22 cellular contexts compared by ENCODE assay signal in genomic region chr11:68455485-68455884, GRCh38. TPM values are rescaled to one million over a fixed set of nuclear protein-coding genes. Genes with fewer than 3 reads are reported as not detected.
DNase-seq lines count a peak whose midpoint lies in the region; ATAC-seq, FAIRE-seq and TF ChIP-seq lines count a peak whose summit lies in the region.
"Had no signal": no experiment of that assay in that cellular context is flagged by ENCODE, and none has a peak within 500 bp of the region (broad histone marks: within the 10 kb centered on the region; RNA-seq: fewer than 3 reads in every experiment).

No MANE protein-coding gene starts in this region.

- H3K56ac ChIP-seq in IMR-90 (ENCODE audit: extremely low read depth, insufficient read depth, low read length) = no peak overlapping the region

- H3K9me1 ChIP-seq in IMR-90 (ENCODE audit: insufficient read depth, low read length) = no peaks in the 10 kb centered on the region

- H3K9ac ChIP-seq in IMR-90 (ENCODE audit: low read depth, low read length) (no peak overlapping the region), kidney (ENCODE audit: low read length in 2 of 2) (no peak overlapping the region)
- H3K9ac ChIP-seq: BLaER1 treated with 17β-estradiol and CSF1 and Interleukin-3, amounts not matched to agents 10 nM and 100 nM had no signal

- WGBS in IMR-90 (ENCODE audit: extremely low coverage in 2 of 2, insufficient read length in 1 of 2), 2 experiments = no CpG with 5 or more reads among the region's 8 CpGs
- 73 to 92% (median 79%) methylated on average over 8 of the region's 8 CpGs for WGBS in spleen, 5 donors

- no peak overlapping the region for H3K4me2 ChIP-seq in IMR-90 (ENCODE audit: low read depth, low read length)
- H3K4me2 ChIP-seq: A549; BLaER1 treated with 17β-estradiol and CSF1 and Interleukin-3, amounts not matched to agents 10 nM and 100 nM had no signal

- no peaks in the 10 kb centered on the region for H3K9me3 ChIP-seq in IMR-90 (ENCODE audit: control insufficient read depth, insufficient read depth, low read length)
- H3K9me3 ChIP-seq in kidney (ENCODE audit: control insufficient read depth in 1 of 2, low read length in 2 of 2) = no peaks in the 10 kb centered on the region
- H3K9me3 ChIP-seq in spleen = no peaks in the 10 kb centered on the region
- H3K9me3 ChIP-seq: A549; BLaER1 treated with 17β-estradiol and CSF1 and Interleukin-3, amounts not matched to agents 10 nM and 100 nM; MG63 had no signal

- H3K27me3 ChIP-seq in IMR-90 (ENCODE audit: control insufficient read depth, insufficient read depth, low read length) (peaks cover 3% of the 10 kb centered on the region; the same call in 1 of the 2 replicates), spleen (replicated peaks in 1 of 7) (no peaks in the 10 kb centered on the region)
- H3K27me3 ChIP-seq: BLaER1 treated with 17β-estradiol and CSF1 and Interleukin-3, amounts not matched to agents 10 nM and 100 nM; MG63 had no signal

- no peak for ATAC-seq in IMR-90 (ENCODE audit: low read depth)
- no peak for ATAC-seq in GM21381 (IDR thresholded peaks at IDR 0.05; ENCODE audit: unreplicated experiment)
- no peak for ATAC-seq in left lobe of liver
- no peak for ATAC-seq in GM18498 (IDR thresholded peaks at IDR 0.05; ENCODE audit: unreplicated experiment)
- ATAC-seq: A549, GM12878 had no signal

- intact Hi-C loops in IMR-90 (cut with micrococcal nuclease) (no loop called here), kidney (cut with DNase I) (no loop called here), spleen (cut with DNase I; ENCODE audit: low total_unique reads) (no loop called here)

- TF ChIP-seq RAD21 in IMR-90 (IDR thresholded peaks at IDR 0.05; ENCODE audit: low read length) = no peak

- POLR2A ChIA-PET in IMR-90 (lab: Charles Lee; ENCODE audit: unreplicated experiment) = no interaction called here

- H3K14ac ChIP-seq in IMR-90 (replicated peaks; ENCODE audit: low read depth, low read length) = no peak overlapping the region

- H2BK5ac ChIP-seq in IMR-90 (ENCODE audit: low read depth, low read length, poor library complexity, severe bottlenecking) = no peak overlapping the region

- H2AK5ac ChIP-seq in IMR-90 (ENCODE audit: low read depth, low read length) = no peak overlapping the region

- no peaks in the 10 kb centered on the region for H3K79me1 ChIP-seq in IMR-90 (ENCODE audit: low read depth in 1 of 2, low read length in 2 of 2)

- H2BK120ac ChIP-seq in IMR-90 (ENCODE audit: low read depth, low read length) = no peak overlapping the region

- BruUV-seq in IMR-90 (replicated peaks; lab: Mats Ljungman, UMichigan) = no TSS peak

- H3K36me3 ChIP-seq in IMR-90 (ENCODE audit: control insufficient read depth, insufficient read depth, low read length) (no peaks in the 10 kb centered on the region), kidney (ENCODE audit: control insufficient read depth in 1 of 2, insufficient read depth in 2 of 2, low read length in 2 of 2) (no peaks in the 10 kb centered on the region), spleen (no peaks in the 10 kb centered on the region)
- H3K36me3 ChIP-seq: BLaER1 treated with 17β-estradiol and CSF1 and Interleukin-3, amounts not matched to agents 10 nM and 100 nM; MG63 had no signal

- H4K5ac ChIP-seq in IMR-90 (ENCODE audit: low read depth, low read length) = no peak overlapping the region

- H3K27ac ChIP-seq in IMR-90 (ENCODE audit: insufficient read depth, low read length) = no peak overlapping the region
- H3K27ac ChIP-seq in kidney (ENCODE audit: low read depth in 2 of 2, low read length in 2 of 2) = no peak overlapping the region
- no peak overlapping the region for H3K27ac ChIP-seq in spleen
- H3K27ac ChIP-seq: A549; BLaER1 treated with 17β-estradiol and CSF1 and Interleukin-3, amounts not matched to agents 10 nM and 100 nM; RWPE1 had no signal

- TF ChIP-seq POLR2A in IMR-90 (IDR thresholded peaks at IDR 0.05; ENCODE audit: low read depth, low read length) (no peak), spleen (IDR thresholded peaks at IDR 0.05) (no peak)

- H4K91ac ChIP-seq in IMR-90 (ENCODE audit: insufficient read depth, low read depth, low read length) = no peak overlapping the region

- no peak overlapping the region for H2BK20ac ChIP-seq in IMR-90 (ENCODE audit: low read depth, low read length)

- FAIRE-seq in kidney (lab: Jason Lieb, UNC) = no peak
- FAIRE-seq: A549, G401.6, GM12878 had no signal

- TF ChIP-seq CTCF in IMR-90 (conservative IDR thresholded peaks at IDR 0.05; ENCODE audit: low read depth, low read length) = no peak
- TF ChIP-seq CTCF in kidney (IDR thresholded peaks at IDR 0.05; ENCODE audit: borderline replicate concordance, extremely low read depth, insufficient read depth) = no peak
- no peak for TF ChIP-seq CTCF in spleen (IDR thresholded peaks at IDR 0.05 in 8 of 11, conservative IDR thresholded peaks at IDR 0.05 in 3 of 11)

- H3K4me1 ChIP-seq in IMR-90 (ENCODE audit: control insufficient read depth, insufficient read depth, low read length) (no peaks in the 10 kb centered on the region), kidney (ENCODE audit: control insufficient read depth in 1 of 2, insufficient read depth in 1 of 2, low read depth in 1 of 2, low read length in 2 of 2) (no peaks in the 10 kb centered on the region), spleen (peaks cover 0 to 9% (median 6%) of the 10 kb centered on the region in 6 donors)
- H3K4me1 ChIP-seq: A549 had no signal

- no peak overlapping the region for H3K4ac ChIP-seq in IMR-90 (ENCODE audit: low read depth, low read length)

- no peak overlapping the region for H3K23ac ChIP-seq in IMR-90 (ENCODE audit: low read depth, low read length)

- in situ Hi-C loops in IMR-90 (cut with MboI; ENCODE audit: low sequenced_read_pairs) = no loop called here

- H3K18ac ChIP-seq in IMR-90 (ENCODE audit: low read depth, low read length) = no peak overlapping the region

- no peaks in the 10 kb centered on the region for H4K20me1 ChIP-seq in IMR-90 (ENCODE audit: insufficient read depth, low read length)
- H4K20me1 ChIP-seq: BLaER1 treated with 17β-estradiol and CSF1 and Interleukin-3, amounts not matched to agents 10 nM and 100 nM had no signal

- H3K4me3 ChIP-seq in IMR-90 (ENCODE audit: insufficient read depth, low read depth, low read length) = no peak overlapping the region
- no peak overlapping the region for H3K4me3 ChIP-seq in kidney (ENCODE audit: low read length in 2 of 2)
- H3K4me3 ChIP-seq in spleen = no peak overlapping the region
- H3K4me3 ChIP-seq: A549; BLaER1 treated with 17β-estradiol and CSF1 and Interleukin-3, amounts not matched to agents 10 nM and 100 nM; GM12878; MG63 had no signal

- no peak overlapping the region for H2BK15ac ChIP-seq in IMR-90 (ENCODE audit: low read depth, low read length)

- no peak overlapping the region for H4K8ac ChIP-seq in IMR-90 (ENCODE audit: low read depth in 2 of 2, low read length in 2 of 2)

- DNase-seq in EH (ENCODE audit: low read depth) (peak; percentile 30), IMR-90 (no peak), kidney (peak; percentile 59), spleen (peak; percentile 54), NCI-H1092 (lab: John Stamatoyannopoulos, UW) (no peak), left lobe of liver (ENCODE audit: low spot score) (no peak)
- DNase-seq: AML-193; CD4-positive, alpha-beta T cell; KBM-7; MG63; NCI-H1694; NCI-H2081 treated with DMSO at 0.1 percent for 48 hours; NCI-H2171; NCI-H226; SHP77 had no signal

- H2AK9ac ChIP-seq in IMR-90 (replicated peaks; ENCODE audit: low read depth, low read length, poor library complexity) = peak overlapping the region; percentile 42

- CTCF ChIA-PET in IMR-90 (lab: Yijun Ruan, JAX) = no interaction called here

- dilution Hi-C loops in IMR-90 (cut with HindIII; ENCODE audit: low sequenced_read_pairs, unreplicated experiment) = no loop called here

- peak overlapping the region; percentile 43 for H2AFZ ChIP-seq in IMR-90 (replicated peaks; ENCODE audit: low read length, poor library complexity)

TF ChIP-seq in IMR-90, 13 proteins besides CTCF, POLR2A, EP300 and RAD21 (continues in another document):
- TF ChIP-seq MAFK (IDR thresholded peaks at IDR 0.05; ENCODE audit: low read depth, low read length) (no peak), ELK1 (IDR thresholded peaks at IDR 0.05; ENCODE audit: borderline replicate concordance, low read depth, low read length) (no peak), CEBPB (IDR thresholded peaks at IDR 0.05; ENCODE audit: low read depth, low read length) (no peak), USF2 (IDR thresholded peaks at IDR 0.05; ENCODE audit: low read depth, low read length) (no peak), BHLHE40 (IDR thresholded peaks at IDR 0.05; ENCODE audit: low read depth, low read length) (no peak), SMC3 (IDR thresholded peaks at IDR 0.05; ENCODE audit: low read depth, low read length) (no peak), MAZ (IDR thresholded peaks at IDR 0.05; ENCODE audit: borderline replicate concordance, low read depth, low read length) (no peak), NFE2L2 (IDR thresholded peaks at IDR 0.05; ENCODE audit: low read depth, low read length) (no peak), RCOR1 (IDR thresholded peaks at IDR 0.05; ENCODE audit: insufficient replicate concordance, low read length) (no peak), FOS (IDR thresholded peaks at IDR 0.05; ENCODE audit: low read depth, low read length) (no peak), RFX5 (IDR thresholded peaks at IDR 0.05; ENCODE audit: low read depth, low read length) (no peak)

RNA-seq across cellular contexts. Expression of gene PPP6R3, which starts 5.1 kb away (rescaled TPM):
- total RNA-seq in IMR-90 (2012; rRNA removed) (123 and 148 TPM in 2 replicates), kidney (108 TPM), spleen (100 to 1,000 TPM; 112 to 178 (median 149) TPM), left lobe of liver (35.1 TPM)
- polyA plus RNA-seq in IMR-90 (2012; rRNA removed) (29.0 and 30.1 TPM in 2 replicates), kidney (ENCODE audit: insufficient read depth, low read depth, low replicate concordance) (30.3 TPM), spleen (10 to 100 TPM; 23.9 to 33.7 (median 28.1) TPM)
- polyA plus RNA-seq in IMR-90 (2012; cell fraction: cytosol; rRNA removed) = 10.6 and 16.4 TPM in 2 replicates
- polyA plus RNA-seq in IMR-90 (2012; cell fraction: nucleus; rRNA removed; ENCODE audit: low replicate concordance) = 59.9 and 60.3 TPM in 2 replicates

Comparison
In these comparisons a context has a peak if more than half of its experiments do, and no peak if none do; other contexts are left out.
1. DNase-seq: peak in EH (single experiment), kidney (single experiment) and spleen (single experiment); none in IMR-90 (single experiment), NCI-H1092 (single experiment) and left lobe of liver (single experiment).